28 cellular contexts compared by ENCODE assay signal in the genomic region with DNA sequence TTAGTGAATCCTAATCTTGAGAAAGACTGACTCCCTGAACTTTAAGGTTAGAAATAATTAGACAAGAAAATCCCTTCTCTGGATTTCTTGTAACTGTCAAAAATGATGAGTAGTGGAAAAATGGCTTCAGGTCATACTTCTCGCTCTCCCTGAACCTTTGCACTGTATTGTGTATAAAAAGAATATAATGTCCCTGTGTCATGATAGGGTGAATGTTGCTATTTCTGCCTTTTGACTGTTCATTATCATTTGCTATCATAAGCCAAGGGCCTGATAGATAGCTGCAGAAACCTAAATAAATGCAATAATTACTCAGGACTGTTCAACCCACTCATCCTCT. TPM values are rescaled to one million over a fixed set of nuclear protein-coding genes. Genes with fewer than 3 reads are reported as not detected.
DNase-seq lines count a peak whose midpoint lies in the region; ATAC-seq, FAIRE-seq and TF ChIP-seq lines count a peak whose summit lies in the region.
"Had no signal": no experiment of that assay in that cellular context is flagged by ENCODE, and none has a peak within 500 bp of the region (broad histone marks: within the 10 kb centered on the region; RNA-seq: fewer than 3 reads in every experiment).

No MANE protein-coding gene starts in this region.

- H3K56ac ChIP-seq in IMR-90 (ENCODE audit: extremely low read depth, insufficient read depth, low read length): no peak overlapping the region; the same call in 1 of the 2 replicates

- H3K4me1 Mint-ChIP-seq in astrocyte (ENCODE audit: low read depth, unreplicated experiment) (peaks cover 30% of the 10 kb centered on the region), glutamatergic neuron (ENCODE audit: low read depth, unreplicated experiment) (peaks cover 18% of the 10 kb centered on the region)
- H3K4me1 Mint-ChIP-seq: activated B cell treated with CpG ODN at 0.5 μM for 24 hours; activated CD8-positive, alpha-beta memory T cell treated with anti-CD3 and anti-CD28 coated beads, Interleukin-2, amount 10 ng/mL, durations not matched to agents 7 days and 5 days; CD14-positive monocyte; T-cell had no signal

- no peaks in the 10 kb centered on the region for H3K79me1 ChIP-seq in IMR-90 (ENCODE audit: low read depth in 1 of 2, low read length in 2 of 2)

- H3K79me2 ChIP-seq in astrocyte (ENCODE audit: insufficient read depth, low read length): no peaks in the 10 kb centered on the region

- H4K20me1 ChIP-seq in IMR-90 (ENCODE audit: insufficient read depth, low read length) (no peaks in the 10 kb centered on the region), astrocyte (ENCODE audit: insufficient read depth, low read length) (no peaks in the 10 kb centered on the region)

- no peak for FAIRE-seq in astrocyte (lab: Jason Lieb, UNC)
- FAIRE-seq: D721Med, HTR-8/SVneo had no signal

- H3K9me3 Mint-ChIP-seq in astrocyte (ENCODE audit: unreplicated experiment) (no peaks in the 10 kb centered on the region), glutamatergic neuron (ENCODE audit: unreplicated experiment) (no peaks in the 10 kb centered on the region)
- H3K9me3 Mint-ChIP-seq: activated B cell treated with CpG ODN at 0.5 μM for 24 hours; activated naive CD4-positive, alpha-beta T cell treated with anti-CD3 and anti-CD28 coated beads for 36 hours; effector memory CD8-positive, alpha-beta T cell; T-cell had no signal

- H4K91ac ChIP-seq in IMR-90 (ENCODE audit: insufficient read depth, low read depth, low read length): peak overlapping the region; percentile 94

- dilution Hi-C loops in IMR-90 (cut with HindIII; ENCODE audit: low sequenced_read_pairs, unreplicated experiment): no loop called here

- ATAC-seq in IMR-90 (ENCODE audit: low read depth): no peak
- ATAC-seq in HG02623 (IDR thresholded peaks at IDR 0.05; ENCODE audit: unreplicated experiment): no peak
- ATAC-seq: activated CD8-positive, alpha-beta memory T cell treated with anti-CD3 and anti-CD28 coated beads, Interleukin-2, amount 10 ng/mL, durations not matched to agents 7 days and 5 days; activated T-cell treated with anti-CD3 and anti-CD28 coated beads, Interleukin-2, amount 50 U/mL, for 72 hours; effector memory CD8-positive, alpha-beta T cell; HCT116; T-cell had no signal

- peak overlapping the region; percentile 89; the same call in 1 of the 2 replicates for H3K14ac ChIP-seq in IMR-90 (replicated peaks; ENCODE audit: low read depth, low read length)

- H3K36me3 Mint-ChIP-seq in astrocyte (ENCODE audit: low read depth, unreplicated experiment) (no peaks in the 10 kb centered on the region), glutamatergic neuron (ENCODE audit: unreplicated experiment) (no peaks in the 10 kb centered on the region)
- H3K36me3 Mint-ChIP-seq: activated CD8-positive, alpha-beta memory T cell treated with anti-CD3 and anti-CD28 coated beads, Interleukin-2, amount 10 ng/mL, durations not matched to agents 7 days and 5 days; CD14-positive monocyte; T-cell had no signal

- peaks cover 10% of the 10 kb centered on the region; the same call in 1 of the 2 replicates for H3K9me1 ChIP-seq in IMR-90 (ENCODE audit: insufficient read depth, low read length)

- DNase-seq in IMR-90 (no peak), astrocyte (ENCODE audit: low read depth) (peak; percentile 22), glutamatergic neuron (no peak), GM13977 (ENCODE audit: low spot score) (no peak), NCI-H146 (lab: John Stamatoyannopoulos, UW) (no peak)
- DNase-seq: activated B cell treated with CpG ODN at 0.5 μM for 24 hours; activated CD4-positive, alpha-beta T cell treated with anti-CD3 and anti-CD28 coated beads, Interleukin-2, amount 50 U/mL, for 1 hour; activated CD8-positive, alpha-beta memory T cell treated with anti-CD3 and anti-CD28 coated beads, Interleukin-2, amount 10 ng/mL, durations not matched to agents 7 days and 5 days; activated naive CD4-positive, alpha-beta T cell treated with anti-CD3 and anti-CD28 coated beads for 36 hours; activated T-cell treated with anti-CD3 and anti-CD28 coated beads, Interleukin-2, amount 50 U/mL, for 72 hours; amygdala; cortex of kidney; effector memory CD8-positive, alpha-beta T cell; islet precursor cell; NCI-H1694 treated with DMSO at 0.1 percent for 48 hours; NCI-H526; nephron progenitor cell; spleen; T-cell; trophoblast cell had no signal

- no peak for TF ChIP-seq POLR2A in IMR-90 (IDR thresholded peaks at IDR 0.05; ENCODE audit: low read depth, low read length)

- peak overlapping the region; percentile 96 for H2AK5ac ChIP-seq in IMR-90 (ENCODE audit: low read depth, low read length)

- peak overlapping the region; percentile 98 for H2BK120ac ChIP-seq in IMR-90 (ENCODE audit: low read depth, low read length)

- in situ Hi-C loops in IMR-90 (cut with MboI; ENCODE audit: low sequenced_read_pairs) (no loop called here), GM13977 (cut with MboI; ENCODE audit: low pct_unique_long_range_greater_than_20kb, low sequenced_read_pairs, unreplicated experiment) (no loop called here)

- TF ChIP-seq RAD21 in IMR-90 (IDR thresholded peaks at IDR 0.05; ENCODE audit: low read length): no peak

- no peak overlapping the region for H3K4me2 ChIP-seq in IMR-90 (ENCODE audit: low read depth, low read length)
- H3K4me2 ChIP-seq in astrocyte (ENCODE audit: low read length): no peak overlapping the region

- H2AFZ ChIP-seq in IMR-90 (replicated peaks; ENCODE audit: low read length, poor library complexity): no peak overlapping the region
- H2AFZ ChIP-seq in astrocyte (ENCODE audit: low read depth, low read length): no peak overlapping the region

- H4K5ac ChIP-seq in IMR-90 (ENCODE audit: low read depth, low read length): peak overlapping the region; percentile 94

- H3K4me3 Mint-ChIP-seq in astrocyte (ENCODE audit: unreplicated experiment) (no peak overlapping the region), glutamatergic neuron (ENCODE audit: unreplicated experiment) (peak overlapping the region; percentile 50)
- H3K4me3 Mint-ChIP-seq: activated B cell treated with CpG ODN at 0.5 μM for 24 hours; activated CD8-positive, alpha-beta memory T cell treated with anti-CD3 and anti-CD28 coated beads, Interleukin-2, amount 10 ng/mL, durations not matched to agents 7 days and 5 days; activated naive CD4-positive, alpha-beta T cell treated with anti-CD3 and anti-CD28 coated beads for 36 hours; activated T-cell treated with anti-CD3 and anti-CD28 coated beads, Interleukin-2, amount 50 U/mL, for 72 hours; CD14-positive monocyte; effector memory CD8-positive, alpha-beta T cell; nephron progenitor cell; T-cell had no signal

- H3K27me3 Mint-ChIP-seq in astrocyte (ENCODE audit: low read depth, unreplicated experiment) (no peaks in the 10 kb centered on the region), glutamatergic neuron (ENCODE audit: unreplicated experiment) (peaks cover 1% of the 10 kb centered on the region)
- H3K27me3 Mint-ChIP-seq: T-cell had no signal

- peak overlapping the region; percentile 99 for H3K18ac ChIP-seq in IMR-90 (ENCODE audit: low read depth, low read length)

- H2AK9ac ChIP-seq in IMR-90 (replicated peaks; ENCODE audit: low read depth, low read length, poor library complexity): peak overlapping the region; percentile 51

- TF ChIP-seq CTCF in IMR-90 (conservative IDR thresholded peaks at IDR 0.05; ENCODE audit: low read depth, low read length): no peak
- TF ChIP-seq CTCF in astrocyte (IDR thresholded peaks at IDR 0.05; ENCODE audit: insufficient read depth, low read depth, low read length): no peak
- no peak for TF ChIP-seq CTCF in glutamatergic neuron (IDR thresholded peaks at IDR 0.05; ENCODE audit: partially characterized antibody, unreplicated experiment)
- TF ChIP-seq CTCF in GM13977 (IDR thresholded peaks at IDR 0.05; ENCODE audit: extremely low read depth, insufficient read depth, missing control alignments): no peak

- H2BK5ac ChIP-seq in IMR-90 (ENCODE audit: low read depth, low read length, poor library complexity, severe bottlenecking): peak overlapping the region; percentile 96

- CTCF ChIA-PET in IMR-90 (lab: Yijun Ruan, JAX): interaction anchor here (0.6 kb wide), 1 partner anchor 26 kb away, joined by 3 read pairs; no protein-coding TSS in a partner anchor

- POLR2A ChIA-PET in IMR-90 (lab: Charles Lee; ENCODE audit: unreplicated experiment): no interaction called here

- H4K8ac ChIP-seq in IMR-90 (ENCODE audit: low read depth in 2 of 2, low read length in 2 of 2): peak overlapping the region; percentile 91 to 93; a peak in 3 of 4 replicates

- H3K9ac ChIP-seq in IMR-90 (ENCODE audit: low read depth, low read length) (no peak overlapping the region), astrocyte (ENCODE audit: low read length) (peak overlapping the region; percentile 81), skeletal muscle tissue (ENCODE audit: low read depth in 1 of 3, low read length in 3 of 3) (no peak overlapping the region)

- WGBS in IMR-90 (ENCODE audit: extremely low coverage in 2 of 2, insufficient read length in 1 of 2), 2 experiments: no CpG with 5 or more reads among the region's 1 CpG

- BruUV-seq in IMR-90 (replicated peaks; lab: Mats Ljungman, UMichigan): no TSS peak

- peak overlapping the region; percentile 78; the same call in 1 of the 2 replicates for H3K23ac ChIP-seq in IMR-90 (ENCODE audit: low read depth, low read length)

- peak overlapping the region; percentile 99; the same call in 2 of the 3 replicates for H2BK15ac ChIP-seq in IMR-90 (ENCODE audit: low read depth, low read length)

- H3K9me3 ChIP-seq in IMR-90 (ENCODE audit: control insufficient read depth, insufficient read depth, low read length): no peaks in the 10 kb centered on the region
- no peaks in the 10 kb centered on the region for H3K9me3 ChIP-seq in astrocyte (ENCODE audit: insufficient read depth, low read depth, low read length)
- H3K9me3 ChIP-seq in skeletal muscle tissue (ENCODE audit: control insufficient read depth in 3 of 3, low read length in 3 of 3): no peaks in the 10 kb centered on the region
- H3K9me3 ChIP-seq: right atrium auricular region, spleen had no signal

- H3K4me3 ChIP-seq in IMR-90 (ENCODE audit: insufficient read depth, low read depth, low read length): no peak overlapping the region
- no peak overlapping the region for H3K4me3 ChIP-seq in astrocyte (ENCODE audit: insufficient read depth, low read depth, low read length)
- no peak overlapping the region for H3K4me3 ChIP-seq in skeletal muscle tissue (ENCODE audit: low read length in 3 of 3)
- H3K4me3 ChIP-seq: right atrium auricular region, spleen had no signal

- H3K27ac ChIP-seq in IMR-90 (ENCODE audit: insufficient read depth, low read length): peak overlapping the region; percentile 87; the same call in 1 of the 2 replicates
- H3K27ac ChIP-seq in astrocyte (ENCODE audit: low read depth, low read length): peak overlapping the region; percentile 99
- H3K27ac ChIP-seq in skeletal muscle tissue (ENCODE audit: low read depth, low read length): peak overlapping the region; percentile 70
- H3K27ac ChIP-seq: right atrium auricular region, spleen had no signal

- H3K27me3 ChIP-seq in IMR-90 (ENCODE audit: control insufficient read depth, insufficient read depth, low read length): no peaks in the 10 kb centered on the region
- no peaks in the 10 kb centered on the region for H3K27me3 ChIP-seq in astrocyte (ENCODE audit: insufficient read depth, low read length)
- H3K27me3 ChIP-seq in skeletal muscle tissue (ENCODE audit: control insufficient read depth in 3 of 3, insufficient read depth in 3 of 3, low read length in 3 of 3): no peaks in the 10 kb centered on the region
- H3K27me3 ChIP-seq: right atrium auricular region, spleen had no signal

- H3K4ac ChIP-seq in IMR-90 (ENCODE audit: low read depth, low read length): peak overlapping the region; percentile 95

- no peaks in the 10 kb centered on the region for H3K36me3 ChIP-seq in IMR-90 (ENCODE audit: control insufficient read depth, insufficient read depth, low read length)
- no peaks in the 10 kb centered on the region for H3K36me3 ChIP-seq in astrocyte (ENCODE audit: insufficient read depth, low read length)
- H3K36me3 ChIP-seq in skeletal muscle tissue (ENCODE audit: control insufficient read depth in 3 of 3, insufficient read depth in 3 of 3, low read length in 3 of 3): no peaks in the 10 kb centered on the region
- H3K36me3 ChIP-seq: right atrium auricular region, spleen had no signal

- H3K4me1 ChIP-seq in IMR-90 (ENCODE audit: control insufficient read depth, insufficient read depth, low read length) (peaks cover 16% of the 10 kb centered on the region), astrocyte (ENCODE audit: insufficient read depth, low read length) (peaks cover 36% of the 10 kb centered on the region), skeletal muscle tissue (ENCODE audit: control insufficient read depth in 3 of 3, insufficient read depth in 3 of 3, low read length in 3 of 3) (peaks cover 2 to 17% (median 9%) of the 10 kb centered on the region in 3 donors)
- H3K4me1 ChIP-seq: spleen had no signal

- H3K27ac Mint-ChIP-seq in astrocyte (ENCODE audit: unreplicated experiment) (peak overlapping the region; percentile 99), glutamatergic neuron (ENCODE audit: unreplicated experiment) (no peak overlapping the region)
- H3K27ac Mint-ChIP-seq: activated B cell treated with CpG ODN at 0.5 μM for 24 hours; activated CD8-positive, alpha-beta memory T cell treated with anti-CD3 and anti-CD28 coated beads, Interleukin-2, amount 10 ng/mL, durations not matched to agents 7 days and 5 days; activated naive CD4-positive, alpha-beta T cell treated with anti-CD3 and anti-CD28 coated beads for 36 hours; activated T-cell treated with anti-CD3 and anti-CD28 coated beads, Interleukin-2, amount 50 U/mL, for 72 hours; CD14-positive monocyte; effector memory CD8-positive, alpha-beta T cell; nephron progenitor cell; T-cell had no signal

- intact Hi-C loops in IMR-90 (cut with micrococcal nuclease): no loop called here

- peak overlapping the region; percentile 96 for H2BK20ac ChIP-seq in IMR-90 (ENCODE audit: low read depth, low read length)

RNA-seq across cellular contexts. Expression of a gene that starts 39.3 kb away (rescaled TPM):
- total RNA-seq in IMR-90 (2012; rRNA removed) (under 0.01 TPM in 2 replicates), astrocyte (0.41 TPM in 2 replicates), glutamatergic neuron (ENCODE audit: unreplicated experiment) (1.8 TPM), skeletal muscle tissue (0.52 TPM)
- 0.15 and 0.19 TPM in 2 replicates for polyA plus RNA-seq in IMR-90 (2012; rRNA removed)
- 0.02 and 0.04 TPM in 2 replicates for polyA plus RNA-seq in IMR-90 (2012; cell fraction: cytosol; rRNA removed)
- polyA plus RNA-seq in IMR-90 (2012; cell fraction: nucleus; rRNA removed; ENCODE audit: low replicate concordance): 0.74 and 2.3 TPM in 2 replicates
- total RNA-seq: Daoy had no signal
- polyA plus RNA-seq: CD14-positive monocyte had no signal
